17 cellular contexts compared by ENCODE assay signal in genomic region chr1:118326960-118327629, GRCh38.
A peak's percentile ranks its signal among the peaks of the same experiment; 100 is the strongest.
DNase-seq lines count a peak whose midpoint lies in the region; ATAC-seq and TF ChIP-seq lines count a peak whose summit lies in the region.
"Had no signal": no experiment of that assay in that cellular context is flagged by ENCODE, and none has a peak within 500 bp of the region (broad histone marks: within the 10 kb centered on the region; RNA-seq: fewer than 3 reads in every experiment).

No MANE protein-coding gene starts in this region.

- no peaks in the 10 kb centered on the region for H3K27me3 ChIP-seq in body of pancreas
- H3K27me3 ChIP-seq in tibial nerve: no peaks in the 10 kb centered on the region

- no peaks in the 10 kb centered on the region for H3K36me3 ChIP-seq in body of pancreas (replicated peaks in 1 of 2; ENCODE audit: insufficient read depth in 1 of 2, low read depth in 2 of 2)
- H3K36me3 ChIP-seq in mucosa of descending colon (ENCODE audit: low read depth): no peaks in the 10 kb centered on the region
- H3K36me3 ChIP-seq in tibial nerve: no peaks in the 10 kb centered on the region

- ATAC-seq in body of pancreas (peak; percentile 78), left colon (peak; percentile 93), mucosa of descending colon (peak; percentile 71), GM21526 (IDR thresholded peaks at IDR 0.05; ENCODE audit: low FRiP score, unreplicated experiment) (no peak)
- ATAC-seq: GM12878, GM23338, HCT116 had no signal

- intact Hi-C loops in body of pancreas (cut with DNase I) (no loop called here), left colon (cut with DNase I, micrococcal nuclease) (no loop called here), mucosa of descending colon (cut with DNase I, micrococcal nuclease) (no loop called here)

- DNase-seq in body of pancreas: peak in 1 of 4 donors; percentile 11
- no peak for DNase-seq in left colon
- peak in 1 of 3 donors; percentile 10 for DNase-seq in mucosa of descending colon
- no peak for DNase-seq in SKM-1 (lab: John Stamatoyannopoulos, UW; ENCODE audit: unreplicated experiment)
- no peak for DNase-seq in tibial nerve (ENCODE audit: low spot score in 2 of 2)
- DNase-seq: C1 segment of cervical spinal cord; Calu3; CD4-positive, alpha-beta memory T cell; COR-L47; DMS79; EL; GDM1; H9 had no signal

- H3K4me1 ChIP-seq in body of pancreas (peaks cover 29% of the 10 kb centered on the region), mucosa of descending colon (ENCODE audit: low read depth) (no peaks in the 10 kb centered on the region), tibial nerve (peaks cover 0 to 4% (median 0%) of the 10 kb centered on the region in 4 donors)

- TF ChIP-seq CTCF in body of pancreas (IDR thresholded peaks at IDR 0.05) (no peak), mucosa of descending colon (IDR thresholded peaks at IDR 0.05) (no peak), tibial nerve (IDR thresholded peaks at IDR 0.05) (no peak)

- no peak for TF ChIP-seq EP300 in tibial nerve (IDR thresholded peaks at IDR 0.05)

- H3K9me3 ChIP-seq in body of pancreas: no peaks in the 10 kb centered on the region
- H3K9me3 ChIP-seq in mucosa of descending colon: no peaks in the 10 kb centered on the region
- no peaks in the 10 kb centered on the region for H3K9me3 ChIP-seq in tibial nerve

- H3K4me3 ChIP-seq in body of pancreas: no peak overlapping the region
- H3K4me3 ChIP-seq in mucosa of descending colon: no peak overlapping the region
- H3K4me3 ChIP-seq in tibial nerve: no peak overlapping the region
- H3K4me3 ChIP-seq: GM12878, GM23338 had no signal

- no peak for TF ChIP-seq POLR2A in body of pancreas (IDR thresholded peaks at IDR 0.05)
- no peak for TF ChIP-seq POLR2A in tibial nerve (IDR thresholded peaks at IDR 0.05)

- 21 to 23% methylated on average over 6 of the region's 6 CpGs for WGBS in body of pancreas, 2 donors
- 73 to 74% methylated on average over 6 of the region's 6 CpGs for WGBS in tibial nerve, 2 donors

- no peak overlapping the region for H3K27ac ChIP-seq in body of pancreas
- H3K27ac ChIP-seq in tibial nerve: no peak overlapping the region
